ENCODE assay signal across 1 cellular context in the genomic region with DNA sequence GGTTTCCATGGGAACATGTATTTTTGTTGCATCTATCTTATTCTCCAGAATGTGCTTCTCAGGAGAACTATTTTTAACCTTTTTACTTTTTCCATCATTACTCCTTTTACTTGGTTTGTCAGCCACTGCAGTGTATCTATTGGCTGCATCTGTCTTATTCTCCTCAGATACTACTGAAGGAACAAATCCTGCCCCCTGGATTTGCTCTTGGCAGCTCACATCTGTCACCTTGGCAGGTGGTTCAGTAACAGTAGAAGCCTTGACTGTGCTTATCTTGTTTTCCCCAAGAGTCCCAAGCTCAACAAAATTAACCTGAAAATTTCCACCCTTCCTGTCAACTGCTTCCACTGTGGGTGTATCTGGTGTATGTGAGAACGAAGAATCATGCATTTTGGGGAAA.
TF ChIP-seq lines count a peak whose summit lies in the region.

No MANE protein-coding gene starts in this region.

TF ChIP-seq in HCT116, 20 proteins besides CTCF, POLR2A, EP300 and RAD21:
- TF ChIP-seq JUND (IDR thresholded peaks at IDR 0.05): no peak
- TF ChIP-seq, protein P1, sequence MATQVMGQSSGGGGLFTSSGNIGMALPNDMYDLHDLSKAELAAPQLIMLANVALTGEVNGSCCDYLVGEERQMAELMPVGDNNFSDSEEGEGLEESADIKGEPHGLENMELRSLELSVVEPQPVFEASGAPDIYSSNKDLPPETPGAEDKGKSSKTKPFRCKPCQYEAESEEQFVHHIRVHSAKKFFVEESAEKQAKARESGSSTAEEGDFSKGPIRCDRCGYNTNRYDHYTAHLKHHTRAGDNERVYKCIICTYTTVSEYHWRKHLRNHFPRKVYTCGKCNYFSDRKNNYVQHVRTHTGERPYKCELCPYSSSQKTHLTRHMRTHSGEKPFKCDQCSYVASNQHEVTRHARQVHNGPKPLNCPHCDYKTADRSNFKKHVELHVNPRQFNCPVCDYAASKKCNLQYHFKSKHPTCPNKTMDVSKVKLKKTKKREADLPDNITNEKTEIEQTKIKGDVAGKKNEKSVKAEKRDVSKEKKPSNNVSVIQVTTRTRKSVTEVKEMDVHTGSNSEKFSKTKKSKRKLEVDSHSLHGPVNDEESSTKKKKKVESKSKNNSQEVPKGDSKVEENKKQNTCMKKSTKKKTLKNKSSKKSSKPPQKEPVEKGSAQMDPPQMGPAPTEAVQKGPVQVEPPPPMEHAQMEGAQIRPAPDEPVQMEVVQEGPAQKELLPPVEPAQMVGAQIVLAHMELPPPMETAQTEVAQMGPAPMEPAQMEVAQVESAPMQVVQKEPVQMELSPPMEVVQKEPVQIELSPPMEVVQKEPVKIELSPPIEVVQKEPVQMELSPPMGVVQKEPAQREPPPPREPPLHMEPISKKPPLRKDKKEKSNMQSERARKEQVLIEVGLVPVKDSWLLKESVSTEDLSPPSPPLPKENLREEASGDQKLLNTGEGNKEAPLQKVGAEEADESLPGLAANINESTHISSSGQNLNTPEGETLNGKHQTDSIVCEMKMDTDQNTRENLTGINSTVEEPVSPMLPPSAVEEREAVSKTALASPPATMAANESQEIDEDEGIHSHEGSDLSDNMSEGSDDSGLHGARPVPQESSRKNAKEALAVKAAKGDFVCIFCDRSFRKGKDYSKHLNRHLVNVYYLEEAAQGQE (IDR thresholded peaks at IDR 0.05; ENCODE audit: low read depth): no peak
- TF ChIP-seq, protein P2, sequence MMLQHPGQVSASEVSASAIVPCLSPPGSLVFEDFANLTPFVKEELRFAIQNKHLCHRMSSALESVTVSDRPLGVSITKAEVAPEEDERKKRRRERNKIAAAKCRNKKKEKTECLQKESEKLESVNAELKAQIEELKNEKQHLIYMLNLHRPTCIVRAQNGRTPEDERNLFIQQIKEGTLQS (IDR thresholded peaks at IDR 0.05): no peak
- no peak for TF ChIP-seq TCF7L2 (IDR thresholded peaks at IDR 0.05; ENCODE audit: borderline replicate concordance, extremely low read depth, insufficient read depth, insufficient read length)
- TF ChIP-seq, protein P3, sequence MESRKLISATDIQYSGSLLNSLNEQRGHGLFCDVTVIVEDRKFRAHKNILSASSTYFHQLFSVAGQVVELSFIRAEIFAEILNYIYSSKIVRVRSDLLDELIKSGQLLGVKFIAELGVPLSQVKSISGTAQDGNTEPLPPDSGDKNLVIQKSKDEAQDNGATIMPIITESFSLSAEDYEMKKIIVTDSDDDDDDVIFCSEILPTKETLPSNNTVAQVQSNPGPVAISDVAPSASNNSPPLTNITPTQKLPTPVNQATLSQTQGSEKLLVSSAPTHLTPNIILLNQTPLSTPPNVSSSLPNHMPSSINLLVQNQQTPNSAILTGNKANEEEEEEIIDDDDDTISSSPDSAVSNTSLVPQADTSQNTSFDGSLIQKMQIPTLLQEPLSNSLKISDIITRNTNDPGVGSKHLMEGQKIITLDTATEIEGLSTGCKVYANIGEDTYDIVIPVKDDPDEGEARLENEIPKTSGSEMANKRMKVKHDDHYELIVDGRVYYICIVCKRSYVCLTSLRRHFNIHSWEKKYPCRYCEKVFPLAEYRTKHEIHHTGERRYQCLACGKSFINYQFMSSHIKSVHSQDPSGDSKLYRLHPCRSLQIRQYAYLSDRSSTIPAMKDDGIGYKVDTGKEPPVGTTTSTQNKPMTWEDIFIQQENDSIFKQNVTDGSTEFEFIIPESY (IDR thresholded peaks at IDR 0.05; ENCODE audit: extremely low read depth, insufficient replicate concordance, low read length): no peak
- TF ChIP-seq, protein P4, sequence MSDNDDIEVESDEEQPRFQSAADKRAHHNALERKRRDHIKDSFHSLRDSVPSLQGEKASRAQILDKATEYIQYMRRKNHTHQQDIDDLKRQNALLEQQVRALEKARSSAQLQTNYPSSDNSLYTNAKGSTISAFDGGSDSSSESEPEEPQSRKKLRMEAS (IDR thresholded peaks at IDR 0.05): no peak
- TF ChIP-seq SIN3A (IDR thresholded peaks at IDR 0.05; ENCODE audit: low read depth): no peak
- TF ChIP-seq EZH2 (IDR thresholded peaks at IDR 0.05): no peak
- TF ChIP-seq EZH2phosphoT487 (IDR thresholded peaks at IDR 0.05; ENCODE audit: borderline replicate concordance): no peak
- TF ChIP-seq YY1 (IDR thresholded peaks at IDR 0.05; ENCODE audit: extremely low read depth, insufficient replicate concordance, low read depth, low read length): no peak
- no peak for TF ChIP-seq CBX3 (IDR thresholded peaks at IDR 0.05; ENCODE audit: low read depth)
- TF ChIP-seq SP1 (IDR thresholded peaks at IDR 0.05; ENCODE audit: low read depth): no peak
- TF ChIP-seq EGR1 (IDR thresholded peaks at IDR 0.05; ENCODE audit: low read depth): no peak
- no peak for TF ChIP-seq POLR2AphosphoS5 (IDR thresholded peaks at IDR 0.05; ENCODE audit: low read depth, low read length)
- no peak for TF ChIP-seq SRF (IDR thresholded peaks at IDR 0.05; ENCODE audit: low read depth)
- TF ChIP-seq FOSL1 (IDR thresholded peaks at IDR 0.05; ENCODE audit: low read depth): no peak
- TF ChIP-seq ZNF274 (IDR thresholded peaks at IDR 0.05; ENCODE audit: low read depth, low read length): no peak
- no peak for TF ChIP-seq CEBPB (IDR thresholded peaks at IDR 0.05; ENCODE audit: low read depth)
- TF ChIP-seq ZFX (IDR thresholded peaks at IDR 0.05): no peak
